ENCODE assay signal across 11 cellular contexts in genomic region chr16:16201880-16202279, GRCh38. TPM values are rescaled to one million over a fixed set of nuclear protein-coding genes. Genes with fewer than 3 reads are reported as not detected.
A peak's percentile ranks its signal among the peaks of the same experiment; 100 is the strongest.
DNase-seq lines count a peak whose midpoint lies in the region; ATAC-seq, FAIRE-seq and TF ChIP-seq lines count a peak whose summit lies in the region.
"Not testable (repeated sequence)": the region's sequence is repeated elsewhere in the genome, so short reads cannot be mapped to it uniquely, and the experiment has no call there.
"Had no signal": no experiment of that assay in that cellular context is flagged by ENCODE, and none has a peak within 500 bp of the region (broad histone marks: within the 10 kb centered on the region; RNA-seq: fewer than 3 reads in every experiment).

No MANE protein-coding gene starts in this region.

- H3K27ac ChIP-seq in KMS-11; GM12878 (ENCODE audit: control insufficient read depth, insufficient read depth): not testable (repeated sequence)
- peak overlapping the region; percentile 77 for H3K27ac ChIP-seq in OCI-LY3 (ENCODE audit: low read length)

- RAD21 ChIA-PET in GM12878 (lab: Charles Lee; ENCODE audit: unreplicated experiment), result not testable (repeated sequence)

- ATAC-seq in GM12878; stimulated activated memory B cell treated with anti-CD40 and anti-IgM and Interleukin-4, amounts not matched to agents 10 μg/mL and 1 μg/mL and 100 μg/mL, for 72 hours: not testable (repeated sequence)

- H3K27me3 ChIP-seq in KMS-11 (ENCODE audit: insufficient read depth, low read depth); OCI-LY3 (ENCODE audit: low read depth, low read length); GM12878 (replicated peaks in 1 of 2; ENCODE audit: control insufficient read depth in 2 of 2, insufficient read depth in 2 of 2, low read length in 1 of 2): not testable (repeated sequence)

- 0 out of 2 replicates have a peak overlapping the region, but pooled peaks have one; percentile 18 for H2AFZ ChIP-seq in KMS-11 (ENCODE audit: low read depth)
- H2AFZ ChIP-seq in OCI-LY3 (ENCODE audit: low read depth, low read length); GM12878 (ENCODE audit: control insufficient read depth, low read depth, low read length): not testable (repeated sequence)

- not testable (repeated sequence) for H3K9ac ChIP-seq in KMS-11; OCI-LY3 (ENCODE audit: low read length); GM12878 (ENCODE audit: control insufficient read depth, insufficient read depth, low read length)

- SMC1A ChIA-PET in GM12878 (lab: Charles Lee; ENCODE audit: uncharacterized antibody, unreplicated experiment), result not testable (repeated sequence)

- in situ Hi-C loops in GM12878 (cut with MboI), result not testable (repeated sequence)

- H3K4me3 ChIP-seq in KMS-11 (IDR thresholded peaks at IDR 0.05; ENCODE audit: insufficient read depth, low read depth, low read length); OCI-LY3 (ENCODE audit: low read length); GM12878: not testable (repeated sequence)

- intact Hi-C loops in GM12878 (cut with micrococcal nuclease; ENCODE audit: unreplicated experiment); dendritic cell treated with granulocyte-macrophage colony-stimulating factor and Interleukin-4, amounts not matched to agents 40 ng/mL and 50 ng/mL, for 4 days (cut with micrococcal nuclease); posterior vena cava (cut with DNase I): not testable (repeated sequence)

- not testable (repeated sequence) for H3K4me3 Mint-ChIP-seq in dendritic cell treated with granulocyte-macrophage colony-stimulating factor and Interleukin-4, amounts not matched to agents 40 ng/mL and 50 ng/mL, for 4 days; stimulated activated memory B cell treated with anti-CD40 and anti-IgM and Interleukin-4, amounts not matched to agents 10 μg/mL and 1 μg/mL and 100 μg/mL, for 72 hours

- FAIRE-seq in GM12891 (lab: Jason Lieb, UNC) (peak; percentile 65), GM12878 (lab: Jason Lieb, UNC) (peak; percentile 62)

- not testable (repeated sequence) for BruUV-seq in GM12878 (replicated peaks; lab: Mats Ljungman, UMichigan)

- H3K4me1 Mint-ChIP-seq in dendritic cell treated with granulocyte-macrophage colony-stimulating factor and Interleukin-4, amounts not matched to agents 40 ng/mL and 50 ng/mL, for 4 days (ENCODE audit: low read depth), result peaks cover 36% of the 10 kb centered on the region
- H3K4me1 Mint-ChIP-seq in stimulated activated memory B cell treated with anti-CD40 and anti-IgM and Interleukin-4, amounts not matched to agents 10 μg/mL and 1 μg/mL and 100 μg/mL, for 72 hours, result peaks cover 30% of the 10 kb centered on the region

- H3K36me3 ChIP-seq in KMS-11 (ENCODE audit: insufficient read depth); OCI-LY3 (replicated peaks; ENCODE audit: low read depth, low read length); GM12878 (ENCODE audit: control insufficient read depth in 2 of 2, insufficient read depth in 2 of 2, low read length in 1 of 2): not testable (repeated sequence)

- H3K9me3 Mint-ChIP-seq in dendritic cell treated with granulocyte-macrophage colony-stimulating factor and Interleukin-4, amounts not matched to agents 40 ng/mL and 50 ng/mL, for 4 days; stimulated activated memory B cell treated with anti-CD40 and anti-IgM and Interleukin-4, amounts not matched to agents 10 μg/mL and 1 μg/mL and 100 μg/mL, for 72 hours: not testable (repeated sequence)

- not testable (repeated sequence) for DNase-seq in GM12891 (ENCODE audit: insufficient read length, low spot score); GM12878 (ENCODE audit: low read depth, low spot score)
- peak; percentile 42 for DNase-seq in posterior vena cava (ENCODE audit: low spot score)

- CTCF ChIA-PET in GM12878 (lab: Yijun Ruan, JAX), result interaction anchor here (0.9 kb wide), 1 partner anchor 16 kb away, joined by 4 read pairs; no protein-coding TSS in a partner anchor

- not testable (repeated sequence) for H3K27me3 Mint-ChIP-seq in dendritic cell treated with granulocyte-macrophage colony-stimulating factor and Interleukin-4, amounts not matched to agents 40 ng/mL and 50 ng/mL, for 4 days; stimulated activated memory B cell treated with anti-CD40 and anti-IgM and Interleukin-4, amounts not matched to agents 10 μg/mL and 1 μg/mL and 100 μg/mL, for 72 hours

- H3K4me1 ChIP-seq in KMS-11 (ENCODE audit: low read depth, poor library complexity, severe bottlenecking), result peaks cover 37% of the 10 kb centered on the region
- peaks cover 40% of the 10 kb centered on the region for H3K4me1 ChIP-seq in OCI-LY3 (ENCODE audit: low read length)
- H3K4me1 ChIP-seq in GM12878 (ENCODE audit: control insufficient read depth, insufficient read depth, low read length), result peaks cover 12% of the 10 kb centered on the region

- not testable (repeated sequence) for H3K4me2 ChIP-seq in KMS-11; GM12878 (ENCODE audit: control insufficient read depth, insufficient read depth)
- H3K4me2 ChIP-seq in OCI-LY3 (ENCODE audit: low read length), result peak overlapping the region; percentile 55

- not testable (repeated sequence) for TF ChIP-seq POLR2A in GM12891 (IDR thresholded peaks at IDR 0.05; ENCODE audit: low read depth, low read length); GM12878 (IDR thresholded peaks at IDR 0.05; ENCODE audit: low read depth, low read length)

- TF ChIP-seq EP300 in GM12878 (IDR thresholded peaks at IDR 0.05; ENCODE audit: borderline replicate concordance in 1 of 2, control insufficient read depth in 1 of 2, low read depth in 2 of 2, low read length in 2 of 2), result not testable (repeated sequence)

- not testable (repeated sequence) for H3K9me3 ChIP-seq in OCI-LY3 (ENCODE audit: insufficient read depth, low read length); GM12878 (replicated peaks; ENCODE audit: control insufficient read depth, insufficient read depth, low read length)

- TF ChIP-seq CTCF in KMS-11 (conservative IDR thresholded peaks at IDR 0.05; ENCODE audit: low read depth, low read length); OCI-LY3 (IDR thresholded peaks at IDR 0.05; ENCODE audit: low read depth, low read length); GM12878 (IDR thresholded peaks at IDR 0.05 in 2 of 3, conservative IDR thresholded peaks at IDR 0.05 in 1 of 3; ENCODE audit: control insufficient read depth in 2 of 3, extremely low read depth in 1 of 3, insufficient read depth in 1 of 3, low read depth in 3 of 3, low read length in 3 of 3): not testable (repeated sequence)

- H3K36me3 Mint-ChIP-seq in dendritic cell treated with granulocyte-macrophage colony-stimulating factor and Interleukin-4, amounts not matched to agents 40 ng/mL and 50 ng/mL, for 4 days (ENCODE audit: low read depth); stimulated activated memory B cell treated with anti-CD40 and anti-IgM and Interleukin-4, amounts not matched to agents 10 μg/mL and 1 μg/mL and 100 μg/mL, for 72 hours: not testable (repeated sequence)

- not testable (repeated sequence) for H4K20me1 ChIP-seq in KMS-11 (ENCODE audit: insufficient read depth); OCI-LY3 (ENCODE audit: insufficient read depth, low read length); GM12878 (ENCODE audit: control insufficient read depth, insufficient read depth)

- WGBS in GM12878 (ENCODE audit: insufficient coverage, insufficient replicate concordance, low lambda C conversion rate, missing lambda C conversion rate), result 80% methylated on average over 7 of the region's 8 CpGs

- not testable (repeated sequence) for H3K79me2 ChIP-seq in KMS-11 (ENCODE audit: insufficient read depth, low read depth); OCI-LY3 (ENCODE audit: low read length); GM12878 (ENCODE audit: control insufficient read depth, insufficient read depth, low read length)

- POLR2A ChIA-PET in GM12878 (lab: Charles Lee), result not testable (repeated sequence)

- not testable (repeated sequence) for TF ChIP-seq RAD21 in GM12878 (IDR thresholded peaks at IDR 0.05; ENCODE audit: insufficient read depth, low read depth, low read length)

- peak overlapping the region; percentile 76 for H3K27ac Mint-ChIP-seq in dendritic cell treated with granulocyte-macrophage colony-stimulating factor and Interleukin-4, amounts not matched to agents 40 ng/mL and 50 ng/mL, for 4 days
- peak overlapping the region; percentile 61 for H3K27ac Mint-ChIP-seq in stimulated activated memory B cell treated with anti-CD40 and anti-IgM and Interleukin-4, amounts not matched to agents 10 μg/mL and 1 μg/mL and 100 μg/mL, for 72 hours

RNA-seq across cellular contexts. Expression of gene ABCC6, which starts 21.4 kb away (rescaled TPM):
- polyA plus RNA-seq in GM12891 (2012; ENCODE audit: low read depth, missing spikeins), result 0.04 TPM
- not detected in 2 replicates for total RNA-seq in GM12878 (2013; cell fraction: nucleolus; rRNA removed)
- not detected in 2 replicates for total RNA-seq in GM12878 (2014; rRNA removed)
- not detected in 2 replicates for total RNA-seq in GM12878 (2014; rRNA removed; fragmentation: Illumina TruSeq; extraction: Trizol)
- total RNA-seq in GM12878 (2021), result 0.05 TPM in 1 of 2 replicates, not detected in the other
- polyA plus RNA-seq in GM12878 (2011; ENCODE audit: low read depth), result 0.05 TPM
- 0.05 TPM in 1 of 2 replicates, not detected in the other for polyA plus RNA-seq in GM12878 (2011; rRNA removed)
- polyA plus RNA-seq in GM12878 (2011; cell fraction: cytosol; rRNA removed), result 0.03 and 0.05 TPM in 2 replicates
- 0.07 and 0.12 TPM in 2 replicates for polyA plus RNA-seq in GM12878 (2011; cell fraction: nucleus; rRNA removed)
- polyA plus RNA-seq in GM12878 (2012), result 0.18 and 0.28 TPM in 2 replicates
- polyA plus RNA-seq in GM12878 (2014; fragmentation: Illumina TruSeq; extraction: Trizol), result not detected in 2 replicates
- under 1 TPM; 0.06 to 0.13 TPM for polyA plus RNA-seq in GM12878 (2014; fragmentation: Nextera tagmentation; extraction: Ambion mirVana)
- 0.06 TPM in 1 of 2 replicates, not detected in the other for polyA plus RNA-seq in GM12878 (2014; rRNA removed)
- polyA plus RNA-seq in GM12878 (2016; fragmentation: Nextera tagmentation; extraction: Ambion mirVana), result under 1 TPM; 0.05 to 0.09 TPM
- not detected in 2 replicates for polyA minus RNA-seq in GM12878 (2011; rRNA and poly(A)+ RNA removed)
- not detected in 2 replicates for polyA minus RNA-seq in GM12878 (2011; cell fraction: cytosol; rRNA and poly(A)+ RNA removed)
- not detected in 2 replicates for polyA minus RNA-seq in GM12878 (2011; cell fraction: nucleus; rRNA and poly(A)+ RNA removed)
- total RNA-seq in posterior vena cava, result under 1 TPM; 0.38 to 0.74 TPM
- total RNA-seq: A673; CD4-positive, alpha-beta memory T cell; CD4-positive, CD25-positive, alpha-beta regulatory T cell; CD8-positive, alpha-beta memory T cell had no signal

RNA-seq across cellular contexts. Expression of gene NOMO3, which starts 30.4 kb away (rescaled TPM):
- polyA plus RNA-seq in GM12891 (2012; ENCODE audit: low read depth, missing spikeins), result 9.8 TPM
- 149 and 164 TPM in 2 replicates for total RNA-seq in GM12878 (2013; cell fraction: nucleolus; rRNA removed)
- total RNA-seq in GM12878 (2014; rRNA removed) (17.9 and 22.6 TPM in 2 replicates), GM12878 (2014; rRNA removed; fragmentation: Illumina TruSeq; extraction: Trizol) (17.2 and 17.4 TPM in 2 replicates), GM12878 (2021) (29.5 and 42.2 TPM in 2 replicates), posterior vena cava (10 to 100 TPM; 21.7 to 43.1 TPM)
- 18.7 TPM for polyA plus RNA-seq in GM12878 (2011; ENCODE audit: low read depth)
- polyA plus RNA-seq in GM12878 (2011; rRNA removed) (28.9 and 33.4 TPM in 2 replicates), GM12878 (2014; fragmentation: Illumina TruSeq; extraction: Trizol) (41.4 and 64.8 TPM in 2 replicates), GM12878 (2014; fragmentation: Nextera tagmentation; extraction: Ambion mirVana) (1 to 10 TPM; 2.5 to 3.3 TPM), GM12878 (2014; rRNA removed) (20.0 and 20.7 TPM in 2 replicates), GM12878 (2016; fragmentation: Nextera tagmentation; extraction: Ambion mirVana) (10 to 100 TPM; 29.6 to 32.9 TPM)
- polyA plus RNA-seq in GM12878 (2011; cell fraction: cytosol; rRNA removed), result 14.0 and 15.3 TPM in 2 replicates
- polyA plus RNA-seq in GM12878 (2011; cell fraction: nucleus; rRNA removed), result 81.5 and 87.7 TPM in 2 replicates
- polyA plus RNA-seq in GM12878 (2012), result 17.7 and 22.5 TPM in 2 replicates
- polyA minus RNA-seq in GM12878 (2011; rRNA and poly(A)+ RNA removed), result 42.3 and 69.5 TPM in 2 replicates
- polyA minus RNA-seq in GM12878 (2011; cell fraction: cytosol; rRNA and poly(A)+ RNA removed), result 17.5 and 28.7 TPM in 2 replicates
- polyA minus RNA-seq in GM12878 (2011; cell fraction: nucleus; rRNA and poly(A)+ RNA removed), result 33.9 and 47.0 TPM in 2 replicates
